Comparison of ENCODE assay signal across 1 cellular context in genomic region chr13:110617326-110618072, GRCh38.
TF ChIP-seq lines count a peak whose summit lies in the region.

No MANE protein-coding gene starts in this region.

TF ChIP-seq in GM12878, 131 proteins besides CTCF, POLR2A, EP300 and RAD21:
- TF ChIP-seq ATF7 (IDR thresholded peaks at IDR 0.05; ENCODE audit: low read depth) (peak; percentile 36; the same call in 1 of the 2 replicates), BACH1 (IDR thresholded peaks at IDR 0.05; ENCODE audit: borderline replicate concordance) (no peak), MYC (IDR thresholded peaks at IDR 0.05; ENCODE audit: insufficient read depth, insufficient read length, insufficient replicate concordance, low read length, severe bottlenecking) (no peak)
